1 cellular context compared by ENCODE assay signal in genomic region chr17:7403043-7403901, GRCh38.
TF ChIP-seq lines count a peak whose summit lies in the region.

No MANE protein-coding gene starts in this region.

TF ChIP-seq in GM12878, 131 proteins besides CTCF, POLR2A, EP300 and RAD21:
- TF ChIP-seq GATAD2B (conservative IDR thresholded peaks at IDR 0.05; ENCODE audit: low read depth), result no peak
- no peak for TF ChIP-seq CUX1 (IDR thresholded peaks at IDR 0.05; ENCODE audit: insufficient replicate concordance, low read depth, low read length)
- TF ChIP-seq ZNF24 (IDR thresholded peaks at IDR 0.05), result no peak
- TF ChIP-seq POLR2AphosphoS2 (IDR thresholded peaks at IDR 0.05; ENCODE audit: low read depth, low read length), result no peak
- TF ChIP-seq BCLAF1 (IDR thresholded peaks at IDR 0.05), result no peak
- no peak for TF ChIP-seq ELK1 (IDR thresholded peaks at IDR 0.05; ENCODE audit: low read depth, low read length)
- TF ChIP-seq CBFB (IDR thresholded peaks at IDR 0.05; ENCODE audit: low read depth), result no peak
- no peak for TF ChIP-seq POU2F2 (IDR thresholded peaks at IDR 0.05; ENCODE audit: borderline replicate concordance, low read depth, low read length)
- no peak for TF ChIP-seq GABPA (IDR thresholded peaks at IDR 0.05; ENCODE audit: low read depth)
- no peak for TF ChIP-seq KLF5 (IDR thresholded peaks at IDR 0.05; ENCODE audit: partially characterized antibody)
- TF ChIP-seq ZNF592 (IDR thresholded peaks at IDR 0.05), result no peak
- TF ChIP-seq SUZ12 (IDR thresholded peaks at IDR 0.05; ENCODE audit: unreplicated experiment), result no peak
- no peak for TF ChIP-seq RB1 (IDR thresholded peaks at IDR 0.05; ENCODE audit: borderline replicate concordance)
- no peak for TF ChIP-seq SMARCA5 (IDR thresholded peaks at IDR 0.05)
